In genomic region chr6:49462927-49463611, GRCh38 we compare ENCODE assay signal across 8 cellular contexts. TPM values are rescaled to one million over a fixed set of nuclear protein-coding genes. Genes with fewer than 3 reads are reported as not detected.
A peak's percentile ranks its signal among the peaks of the same experiment; 100 is the strongest.
DNase-seq lines count a peak whose midpoint lies in the region; ATAC-seq lines count a peak whose summit lies in the region.

CENPQ (plus strand) TSS chr6:49463370; CDS start chr6:49470177, 6,807 bp downstream.
MMUT (minus strand) TSS chr6:49463253; CDS start chr6:49459466, 3,787 bp downstream.

- peak within 1 kb of the TSS; percentile 98 for H3K27ac Mint-ChIP-seq in activated CD8-positive, alpha-beta memory T cell treated with anti-CD3 and anti-CD28 coated beads, Interleukin-2, amount 10 ng/mL, durations not matched to agents 7 days and 5 days

- H3K36me3 ChIP-seq in NT2/D1 (ENCODE audit: insufficient read depth, insufficient read length, low read length): peaks cover 6% of the 10 kb centered on the region
- no peaks in the 10 kb centered on the region for H3K36me3 ChIP-seq in endocrine pancreas (ENCODE audit: control insufficient read depth, insufficient read depth, low read length)
- no peaks in the 10 kb centered on the region for H3K36me3 ChIP-seq in mesendoderm (ENCODE audit: control insufficient read depth, insufficient read depth, low read length)

- H3K4me1 ChIP-seq in NT2/D1 (ENCODE audit: insufficient read depth, insufficient read length) (no peaks in the 10 kb centered on the region), endocrine pancreas (ENCODE audit: control insufficient read depth, insufficient read depth, low read length) (peaks cover 26% of the 10 kb centered on the region), mesendoderm (ENCODE audit: control insufficient read depth, low read depth, low read length) (peaks cover 3% of the 10 kb centered on the region)

- peak; percentile 99 for ATAC-seq in GM21381 (IDR thresholded peaks at IDR 0.05; ENCODE audit: unreplicated experiment)
- peak; percentile 99 for ATAC-seq in activated CD8-positive, alpha-beta memory T cell treated with anti-CD3 and anti-CD28 coated beads, Interleukin-2, amount 10 ng/mL, durations not matched to agents 7 days and 5 days

- H3K27me3 Mint-ChIP-seq in activated CD8-positive, alpha-beta memory T cell treated with anti-CD3 and anti-CD28 coated beads, Interleukin-2, amount 10 ng/mL, durations not matched to agents 7 days and 5 days: no peaks in the 10 kb centered on the region

- peak within 1 kb of the TSS; percentile 97 for H3K4me3 Mint-ChIP-seq in activated CD8-positive, alpha-beta memory T cell treated with anti-CD3 and anti-CD28 coated beads, Interleukin-2, amount 10 ng/mL, durations not matched to agents 7 days and 5 days

- no peak within 1 kb of the TSS for H3K4ac ChIP-seq in mesendoderm (ENCODE audit: low read depth, low read length)

- no peak within 1 kb of the TSS for H3K18ac ChIP-seq in mesendoderm (ENCODE audit: low read length)

- H2BK5ac ChIP-seq in mesendoderm (ENCODE audit: low read length): no peak within 1 kb of the TSS

- H3K4me2 ChIP-seq in mesendoderm (ENCODE audit: low read length): peak within 1 kb of the TSS; percentile 98

- H3K23ac ChIP-seq in mesendoderm (ENCODE audit: low read length): no peak within 1 kb of the TSS

- no peak within 1 kb of the TSS for H3K27ac ChIP-seq in mesendoderm (ENCODE audit: low read depth, low read length)

- DNase-seq in COR-L47 (lab: John Stamatoyannopoulos, UW) (peak; percentile 90), HUDEP-2 (lab: John Stamatoyannopoulos, UW; ENCODE audit: unreplicated experiment in 76 of 76) (peak; percentile 45 to 98 (median 91)), NT2/D1 (ENCODE audit: low read depth, low spot score) (peak; percentile 82), mesendoderm (peak; percentile 98)
- peak; percentile 97 for DNase-seq in activated CD8-positive, alpha-beta memory T cell treated with anti-CD3 and anti-CD28 coated beads, Interleukin-2, amount 10 ng/mL, durations not matched to agents 7 days and 5 days
- DNase-seq in stimulated activated CD8-positive, alpha-beta memory T cell treated with anti-CD3 and anti-CD28 coated beads, Interleukin-15, amount 100 ng/mL, for 1 hour (ENCODE audit: low read depth): peak; percentile 77

- H3K9me3 ChIP-seq in NT2/D1 (ENCODE audit: insufficient read depth, low read length): no peaks in the 10 kb centered on the region
- H3K9me3 ChIP-seq in endocrine pancreas (ENCODE audit: control insufficient read depth, low read length): no peaks in the 10 kb centered on the region

- WGBS in mesendoderm (ENCODE audit: extremely low coverage, insufficient coverage, low lambda C conversion rate): no CpG with 5 or more reads among the region's 37 CpGs

- H3K79me1 ChIP-seq in mesendoderm (ENCODE audit: low read length): peaks cover 9% of the 10 kb centered on the region

- peak within 1 kb of the TSS; percentile 90 for H3K9ac ChIP-seq in NT2/D1 (ENCODE audit: insufficient read length, low read depth)
- H3K9ac ChIP-seq in endocrine pancreas (ENCODE audit: control insufficient read depth, insufficient read depth, low read length): peak within 1 kb of the TSS; percentile 96
- H3K9ac ChIP-seq in mesendoderm (ENCODE audit: low read length): peak within 1 kb of the TSS; percentile 79

- no peak within 1 kb of the TSS for H2BK15ac ChIP-seq in mesendoderm (replicated peaks; ENCODE audit: low read depth)

- H4K5ac ChIP-seq in mesendoderm (ENCODE audit: low read length): no peak within 1 kb of the TSS

- H3K9me3 Mint-ChIP-seq in activated CD8-positive, alpha-beta memory T cell treated with anti-CD3 and anti-CD28 coated beads, Interleukin-2, amount 10 ng/mL, durations not matched to agents 7 days and 5 days (ENCODE audit: low read depth): no peaks in the 10 kb centered on the region

- CTCF ChIA-PET in activated CD8-positive, alpha-beta memory T cell treated with anti-CD3 and anti-CD28 coated beads, Interleukin-2, amount 10 ng/mL, durations not matched to agents 7 days and 5 days (lab: Charles Lee): interaction anchor here (1.2 kb wide), 1 partner anchor 53 kb away, joined by 3 read pairs; no protein-coding TSS in a partner anchor

- H2BK120ac ChIP-seq in mesendoderm (ENCODE audit: low read depth, low read length): no peak within 1 kb of the TSS

- peaks cover 19% of the 10 kb centered on the region for H3K36me3 Mint-ChIP-seq in activated CD8-positive, alpha-beta memory T cell treated with anti-CD3 and anti-CD28 coated beads, Interleukin-2, amount 10 ng/mL, durations not matched to agents 7 days and 5 days

- H3K56ac ChIP-seq in mesendoderm (ENCODE audit: low read length): peak within 1 kb of the TSS; percentile 86

- no peaks in the 10 kb centered on the region for H3K27me3 ChIP-seq in NT2/D1 (ENCODE audit: insufficient read depth, insufficient read length)
- H3K27me3 ChIP-seq in endocrine pancreas (ENCODE audit: control insufficient read depth, insufficient read depth, low read length): no peaks in the 10 kb centered on the region
- no peaks in the 10 kb centered on the region for H3K27me3 ChIP-seq in mesendoderm (ENCODE audit: insufficient read depth, low read length, poor library complexity)

- H3K79me2 ChIP-seq in mesendoderm (ENCODE audit: control insufficient read depth, insufficient read depth, low read length): peaks cover 23% of the 10 kb centered on the region

- H3K4me1 Mint-ChIP-seq in activated CD8-positive, alpha-beta memory T cell treated with anti-CD3 and anti-CD28 coated beads, Interleukin-2, amount 10 ng/mL, durations not matched to agents 7 days and 5 days: peaks cover 50% of the 10 kb centered on the region

- no peak within 1 kb of the TSS for H4K8ac ChIP-seq in mesendoderm (ENCODE audit: low read depth, low read length)

- H3K4me3 ChIP-seq in NT2/D1 (ENCODE audit: insufficient read length, low read depth) (peak within 1 kb of the TSS; percentile 91), endocrine pancreas (ENCODE audit: control insufficient read depth, insufficient read depth, low read length) (peak within 1 kb of the TSS; percentile 94), mesendoderm (ENCODE audit: low read length) (peak within 1 kb of the TSS; percentile 76)

- no peak within 1 kb of the TSS for H2AK5ac ChIP-seq in mesendoderm (ENCODE audit: low read length)

RNA-seq across cellular contexts. Expression of gene CENPQ, which starts in this region (rescaled TPM):
- total RNA-seq in activated CD8-positive, alpha-beta memory T cell treated with anti-CD3 and anti-CD28 coated beads, Interleukin-2, amount 10 ng/mL, durations not matched to agents 7 days and 5 days: 10 to 100 TPM; 17.8 to 18.0 TPM
- polyA plus RNA-seq in mesendoderm (2013, experiment 1 of 2): 19.6 TPM
- 20.2 TPM for polyA plus RNA-seq in mesendoderm (2013, experiment 2 of 2)

RNA-seq across cellular contexts. Expression of gene MMUT, which starts in this region (rescaled TPM):
- 10 to 100 TPM; 12.8 to 15.1 TPM for total RNA-seq in activated CD8-positive, alpha-beta memory T cell treated with anti-CD3 and anti-CD28 coated beads, Interleukin-2, amount 10 ng/mL, durations not matched to agents 7 days and 5 days
- 6.7 TPM for polyA plus RNA-seq in mesendoderm (2013, experiment 1 of 2)
- 6.9 TPM for polyA plus RNA-seq in mesendoderm (2013, experiment 2 of 2)
